19 cellular contexts compared by ENCODE assay signal in the genomic region with DNA sequence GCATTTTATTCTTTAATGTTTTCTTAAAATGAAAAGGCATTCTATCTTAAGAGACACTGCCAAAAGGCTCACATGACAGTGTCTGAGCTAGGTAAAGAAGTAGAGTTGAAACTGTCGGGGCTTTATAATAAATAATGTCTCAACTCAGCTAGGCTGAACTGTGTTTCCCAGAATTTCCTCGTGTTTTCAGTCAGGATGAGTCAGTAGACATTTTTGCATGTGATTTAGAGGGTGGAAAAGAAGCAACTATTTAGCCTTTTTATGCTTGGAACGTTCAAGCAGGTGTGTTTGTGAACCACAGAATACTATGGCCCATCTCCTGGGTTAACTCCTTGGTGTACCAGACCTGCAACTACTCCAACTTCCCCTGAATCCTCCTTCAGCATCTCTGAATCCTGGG. TPM values are rescaled to one million over a fixed set of nuclear protein-coding genes. Genes with fewer than 3 reads are reported as not detected.
DNase-seq lines count a peak whose midpoint lies in the region; ATAC-seq and TF ChIP-seq lines count a peak whose summit lies in the region.
"Had no signal": no experiment of that assay in that cellular context is flagged by ENCODE, and none has a peak within 500 bp of the region (broad histone marks: within the 10 kb centered on the region; RNA-seq: fewer than 3 reads in every experiment).

No MANE protein-coding gene starts in this region.

- H2AFZ ChIP-seq in neural progenitor cell (replicated peaks) = no peak overlapping the region

- H3F3A ChIP-seq in neural progenitor cell (ENCODE audit: low read depth) = no peaks in the 10 kb centered on the region

- no peak overlapping the region for H3K4me2 ChIP-seq in neural progenitor cell

- CTCF ChIA-PET in MCF 10A (lab: Yijun Ruan, JAX) = interaction anchor here (3.2 kb wide), 1 partner anchor 94 kb away, joined by 18 read pairs; no protein-coding TSS in a partner anchor

- H3K4me1 Mint-ChIP-seq in MCF 10A (ENCODE audit: insufficient read depth, unreplicated experiment) (peaks cover 44% of the 10 kb centered on the region), neural progenitor cell (peaks cover 20% of the 10 kb centered on the region)

- no TSS peak for BruUV-seq in MCF 10A (replicated peaks; lab: Mats Ljungman, UMichigan)

- intact Hi-C loops in MCF 10A (cut with micrococcal nuclease) = no loop called here
- intact Hi-C loops in left colon (cut with DNase I, micrococcal nuclease) = no loop called here
- intact Hi-C loops in Right ventricle myocardium superior (cut with DNase I) = no loop called here

- peak; percentile 47 for DNase-seq in HCEC 1CT
- DNase-seq in MCF 10A (ENCODE audit: unreplicated experiment) = no peak
- peak; percentile 23 for DNase-seq in glomerular visceral epithelial cell (ENCODE audit: extremely low spot score)
- no peak for DNase-seq in left colon
- no peak for DNase-seq in Right ventricle myocardium superior
- DNase-seq in neural progenitor cell (ENCODE audit: low spot score) = no peak
- DNase-seq in epidermal melanocyte (ENCODE audit: insufficient read length, low spot score) = no peak
- DNase-seq: activated CD4-positive, alpha-beta T cell treated with anti-CD3 and anti-CD28 coated beads for 48 hours; activated T-cell treated with anti-CD3 and anti-CD28 coated beads, Interleukin-2, amount 50 U/mL, for 48 hours; anterior cingulate cortex; EL; glutamatergic neuron; MG63; NCI-H2081 treated with DMSO at 0.1 percent for 48 hours; NCI-H774; posterior cingulate gyrus; stimulated activated CD4-positive, alpha-beta T cell treated with anti-CD3 and anti-CD28 coated beads, Interleukin-15, amount 100 ng/mL, for 24 hours had no signal

- peak overlapping the region; percentile 52 for H3K27ac ChIP-seq in temporal lobe (ENCODE audit: low read depth, low read length)
- no peak overlapping the region for H3K27ac ChIP-seq in neural progenitor cell
- H3K27ac ChIP-seq: C4-2B had no signal

- no peak for ATAC-seq in left colon
- no peak for ATAC-seq in Right ventricle myocardium superior (ENCODE audit: poor library complexity)

- no peaks in the 10 kb centered on the region for H3K27me3 ChIP-seq in neural progenitor cell
- H3K27me3 ChIP-seq: MG63 had no signal

- H3K27ac Mint-ChIP-seq in MCF 10A (ENCODE audit: low read depth, unreplicated experiment) (peak overlapping the region; percentile 63), neural progenitor cell (no peak overlapping the region)

- H3K9me3 ChIP-seq in neural progenitor cell (ENCODE audit: low read depth) = no peaks in the 10 kb centered on the region
- H3K9me3 ChIP-seq: MG63 had no signal

- no peaks in the 10 kb centered on the region for H3K36me3 ChIP-seq in neural progenitor cell
- H3K36me3 ChIP-seq: MG63 had no signal

- H3K27me3 Mint-ChIP-seq in MCF 10A (ENCODE audit: insufficient read depth, unreplicated experiment) (no peaks in the 10 kb centered on the region), neural progenitor cell (ENCODE audit: insufficient read depth, low read depth) (peaks cover 7% of the 10 kb centered on the region)

- no peaks in the 10 kb centered on the region for H3K79me2 ChIP-seq in neural progenitor cell (ENCODE audit: low read depth)

- no peak overlapping the region for H3K9ac ChIP-seq in neural progenitor cell

- no peaks in the 10 kb centered on the region for H4K20me1 ChIP-seq in neural progenitor cell (ENCODE audit: low read depth)

- no peak overlapping the region for H3K4me3 Mint-ChIP-seq in MCF 10A (ENCODE audit: unreplicated experiment)
- H3K4me3 Mint-ChIP-seq in neural progenitor cell = no peak overlapping the region

- POLR2A ChIA-PET in MCF 10A (lab: Yijun Ruan, JAX) = interaction anchor here (1.0 to 4.9 kb wide), 4 partner anchors 9 to 77 kb away, joined by 3 to 66 read pairs (median 4); a partner anchor contains a TSS

- H3K36me3 Mint-ChIP-seq in MCF 10A (ENCODE audit: insufficient read depth, unreplicated experiment) = peaks cover 6% of the 10 kb centered on the region
- no peaks in the 10 kb centered on the region for H3K36me3 Mint-ChIP-seq in neural progenitor cell

- H3K4me1 ChIP-seq in neural progenitor cell = peaks cover 15% of the 10 kb centered on the region

- H3K9me3 Mint-ChIP-seq in MCF 10A (ENCODE audit: unreplicated experiment) (no peaks in the 10 kb centered on the region), neural progenitor cell (no peaks in the 10 kb centered on the region)

- no peak overlapping the region for H3K4me3 ChIP-seq in neural progenitor cell
- H3K4me3 ChIP-seq: MG63 had no signal

- no peak for TF ChIP-seq CTCF in MCF 10A (IDR thresholded peaks at IDR 0.05; ENCODE audit: unreplicated experiment)
- no peak for TF ChIP-seq CTCF in neural progenitor cell (IDR thresholded peaks at IDR 0.05)

RNA-seq across cellular contexts. Expression of a gene that starts 23.4 kb away (rescaled TPM):
- total RNA-seq in MCF 10A (2022) (18.5 and 22.3 TPM in 2 replicates), temporal lobe (25.3 TPM), left colon (10 to 100 TPM; 19.0 to 39.8 TPM), Right ventricle myocardium superior (18.0 TPM), neural progenitor cell (ENCODE audit: low replicate concordance) (15.5 and 18.9 TPM in 2 replicates)

RNA-seq across cellular contexts. Expression of a gene that starts 26.9 kb away (rescaled TPM):
- total RNA-seq in MCF 10A (2022) = 0.58 and 1.3 TPM in 2 replicates
- 2.7 TPM for total RNA-seq in temporal lobe
- 1 to 10 TPM; 4.3 to 7.1 TPM for total RNA-seq in left colon
- 4.3 TPM for total RNA-seq in Right ventricle myocardium superior
- total RNA-seq in neural progenitor cell (ENCODE audit: low replicate concordance) = 0.06 and 0.22 TPM in 2 replicates

RNA-seq across cellular contexts. Expression of a gene that starts 52.9 kb away (rescaled TPM):
- total RNA-seq in MCF 10A (2022) (1.4 and 3.6 TPM in 2 replicates), temporal lobe (4.4 TPM), left colon (10 to 100 TPM in 1 of 2 donors, 1 to 10 TPM in 1; 5.0 to 10.3 TPM), Right ventricle myocardium superior (5.9 TPM), neural progenitor cell (ENCODE audit: low replicate concordance) (0.06 TPM in 1 of 2 replicates, not detected in the other)

Comparison
In these comparisons a context has a peak if more than half of its experiments do, and no peak if none do; other contexts are left out.
1. DNase-seq: peak in HCEC 1CT (single experiment) and glomerular visceral epithelial cell (single experiment); none in MCF 10A (single experiment), left colon (0 of 2), Right ventricle myocardium superior (single experiment), neural progenitor cell (single experiment) and epidermal melanocyte (single experiment).